ENCODE assay signal across 1 cellular context in genomic region chr6:41033776-41034175, GRCh38.
TF ChIP-seq lines count a peak whose summit lies in the region.

No MANE protein-coding gene starts in this region.

TF ChIP-seq in K562, 482 proteins besides CTCF, POLR2A, EP300 and RAD21:
- TF ChIP-seq NONO (IDR thresholded peaks at IDR 0.05; ENCODE audit: low read depth in 2 of 2, low read length in 1 of 2) (no peak), ZFX (CRISPR knock-in tag; IDR thresholded peaks at IDR 0.05) (no peak), POLR2G (IDR thresholded peaks at IDR 0.05; ENCODE audit: low read depth, low read length) (peak; percentile 40; the same call in 1 of the 2 replicates), CTCFL (IDR thresholded peaks at IDR 0.05; ENCODE audit: borderline replicate concordance, insufficient read depth, low read depth, low read length, poor library complexity, severe bottlenecking) (no peak)
